Comparison of ENCODE assay signal across 8 cellular contexts in genomic region chr1:145959957-145960467, GRCh38. TPM values are rescaled to one million over a fixed set of nuclear protein-coding genes. Genes with fewer than 3 reads are reported as not detected.
DNase-seq lines count a peak whose midpoint lies in the region; ATAC-seq, FAIRE-seq and TF ChIP-seq lines count a peak whose summit lies in the region.

No MANE protein-coding gene starts in this region.

- H3K4me1 Mint-ChIP-seq in activated CD8-positive, alpha-beta memory T cell treated with anti-CD3 and anti-CD28 coated beads, Interleukin-2, amount 10 ng/mL, durations not matched to agents 7 days and 5 days = peaks cover 70% of the 10 kb centered on the region

- intact Hi-C loops in right lobe of liver (cut with DNase I) = no loop called here

- no peak for ATAC-seq in activated CD8-positive, alpha-beta memory T cell treated with anti-CD3 and anti-CD28 coated beads, Interleukin-2, amount 10 ng/mL, durations not matched to agents 7 days and 5 days
- ATAC-seq in right lobe of liver (no peak), thoracic aorta (ENCODE audit: insufficient number of reproducible peaks, low FRiP score, low read depth) (no peak), GM19328 (IDR thresholded peaks at IDR 0.05; ENCODE audit: unreplicated experiment) (no peak)

- H3K4me3 ChIP-seq in astrocyte of the spinal cord (ENCODE audit: low read depth, low read length) = peak overlapping the region; percentile 63
- H3K4me3 ChIP-seq in right lobe of liver = peak overlapping the region; percentile 55 to 67 (median 64)
- H3K4me3 ChIP-seq in thoracic aorta = peak overlapping the region; percentile 92

- no peaks in the 10 kb centered on the region for H3K27me3 Mint-ChIP-seq in activated CD8-positive, alpha-beta memory T cell treated with anti-CD3 and anti-CD28 coated beads, Interleukin-2, amount 10 ng/mL, durations not matched to agents 7 days and 5 days

- H3K4me1 ChIP-seq in right lobe of liver (peaks cover 0 to 52% (median 14%) of the 10 kb centered on the region in 4 donors), thoracic aorta (ENCODE audit: control insufficient read depth in 1 of 2, low read depth in 2 of 2) (peaks cover 32 to 51% of the 10 kb centered on the region in 2 donors)

- no peaks in the 10 kb centered on the region for H3K9me3 Mint-ChIP-seq in activated CD8-positive, alpha-beta memory T cell treated with anti-CD3 and anti-CD28 coated beads, Interleukin-2, amount 10 ng/mL, durations not matched to agents 7 days and 5 days (ENCODE audit: low read depth)

- TF ChIP-seq POLR2A in right lobe of liver (IDR thresholded peaks at IDR 0.05) = no peak

- CTCF ChIA-PET in activated CD8-positive, alpha-beta memory T cell treated with anti-CD3 and anti-CD28 coated beads, Interleukin-2, amount 10 ng/mL, durations not matched to agents 7 days and 5 days (lab: Charles Lee) = interaction anchor here (0.7 to 4.1 kb wide), 5 partner anchors 17 to 114 kb away, joined by 3 to 30 read pairs (median 5); partner anchors contain the start of genes NUDT17 and RBM8A

- in situ Hi-C loops in astrocyte of the spinal cord (cut with HindIII; ENCODE audit: low sequenced_read_pairs) = no loop called here

- H3K4me3 Mint-ChIP-seq in activated CD8-positive, alpha-beta memory T cell treated with anti-CD3 and anti-CD28 coated beads, Interleukin-2, amount 10 ng/mL, durations not matched to agents 7 days and 5 days = peak overlapping the region; percentile 5

- no peaks in the 10 kb centered on the region for H3K9me3 ChIP-seq in right lobe of liver
- H3K9me3 ChIP-seq in thoracic aorta = no peaks in the 10 kb centered on the region

- peak overlapping the region; percentile 66 to 78 (median 77) for H3K27ac ChIP-seq in right lobe of liver
- H3K27ac ChIP-seq in thoracic aorta = peak overlapping the region; percentile 93 to 96

- FAIRE-seq in GM19239 (lab: Jason Lieb, UNC) = no peak

- H3K27me3 ChIP-seq in right lobe of liver (no peaks in the 10 kb centered on the region), thoracic aorta (replicated peaks; ENCODE audit: insufficient read depth) (no peaks in the 10 kb centered on the region)

- peaks cover 2% of the 10 kb centered on the region for H3K36me3 Mint-ChIP-seq in activated CD8-positive, alpha-beta memory T cell treated with anti-CD3 and anti-CD28 coated beads, Interleukin-2, amount 10 ng/mL, durations not matched to agents 7 days and 5 days

- H3K36me3 ChIP-seq in right lobe of liver (no peaks in the 10 kb centered on the region), thoracic aorta (no peaks in the 10 kb centered on the region)

- 8% methylated on average over 12 of the region's 12 CpGs for WGBS in right lobe of liver (ENCODE audit: insufficient coverage, low coverage, low lambda C conversion rate, missing lambda C conversion rate)

- TF ChIP-seq CTCF in astrocyte of the spinal cord (IDR thresholded peaks at IDR 0.05; ENCODE audit: low read depth, low read length) (no peak), right lobe of liver (IDR thresholded peaks at IDR 0.05) (no peak), thoracic aorta (IDR thresholded peaks at IDR 0.05) (no peak)

- DNase-seq in activated CD8-positive, alpha-beta memory T cell treated with anti-CD3 and anti-CD28 coated beads, Interleukin-2, amount 10 ng/mL, durations not matched to agents 7 days and 5 days = no peak
- DNase-seq in activated CD8-positive, alpha-beta memory T cell treated with anti-CD3 and anti-CD28 coated beads for 24 hours = no peak
- no peak for DNase-seq in astrocyte of the spinal cord (ENCODE audit: low read depth, low spot score)
- peak in 1 of 3 donors; percentile 54 for DNase-seq in right lobe of liver
- no peak for DNase-seq in thoracic aorta (ENCODE audit: low spot score)
- no peak for DNase-seq in GM19239 (ENCODE audit: insufficient read length, low spot score)
- DNase-seq in germinal center (ENCODE audit: low spot score) = no peak

- no peak overlapping the region for H3K27ac Mint-ChIP-seq in activated CD8-positive, alpha-beta memory T cell treated with anti-CD3 and anti-CD28 coated beads, Interleukin-2, amount 10 ng/mL, durations not matched to agents 7 days and 5 days

RNA-seq across cellular contexts. Expression of gene LIX1L, which starts 2.2 kb away (rescaled TPM):
- total RNA-seq in activated CD8-positive, alpha-beta memory T cell treated with anti-CD3 and anti-CD28 coated beads, Interleukin-2, amount 10 ng/mL, durations not matched to agents 7 days and 5 days = 10 to 100 TPM; 35.0 to 36.2 TPM
- 10 to 100 TPM; 10.6 to 11.9 (median 11.0) TPM for total RNA-seq in right lobe of liver
- 10 to 100 TPM; 45.4 to 49.5 TPM for total RNA-seq in thoracic aorta

RNA-seq across cellular contexts. Expression of gene ANKRD34A, which starts 4.4 kb away (rescaled TPM):
- total RNA-seq in activated CD8-positive, alpha-beta memory T cell treated with anti-CD3 and anti-CD28 coated beads, Interleukin-2, amount 10 ng/mL, durations not matched to agents 7 days and 5 days = 1 to 10 TPM; 3.8 to 4.6 TPM
- total RNA-seq in right lobe of liver (under 1 TPM in 5 of 6 experiments, not detected in 1; 0.14 to 0.88 (median 0.22) TPM), thoracic aorta (1 to 10 TPM; 1.1 TPM)

RNA-seq across cellular contexts. Expression of gene POLR3GL, which starts 4.5 kb away (rescaled TPM):
- 10 to 100 TPM; 23.5 to 29.1 TPM for total RNA-seq in activated CD8-positive, alpha-beta memory T cell treated with anti-CD3 and anti-CD28 coated beads, Interleukin-2, amount 10 ng/mL, durations not matched to agents 7 days and 5 days
- total RNA-seq in right lobe of liver (10 to 100 TPM in 4 of 6 experiments, 1 to 10 TPM in 2; 8.4 to 14.3 (median 11.9) TPM), thoracic aorta (10 to 100 TPM; 16.9 TPM)

RNA-seq across cellular contexts. Expression of gene RBM8A, which starts 32.7 kb away (rescaled TPM):
- total RNA-seq in activated CD8-positive, alpha-beta memory T cell treated with anti-CD3 and anti-CD28 coated beads, Interleukin-2, amount 10 ng/mL, durations not matched to agents 7 days and 5 days = 100 to 1,000 TPM; 189 to 249 TPM
- total RNA-seq in right lobe of liver (10 to 100 TPM; 41.1 to 68.4 (median 56.3) TPM), thoracic aorta (100 to 1,000 TPM in 1 of 2 donors, 10 to 100 TPM in 1; 37.8 to 151 TPM)

RNA-seq across cellular contexts. Expression of gene TXNIP, which starts 36.4 kb away (rescaled TPM):
- 100 to 1,000 TPM; 127 to 207 TPM for total RNA-seq in activated CD8-positive, alpha-beta memory T cell treated with anti-CD3 and anti-CD28 coated beads, Interleukin-2, amount 10 ng/mL, durations not matched to agents 7 days and 5 days
- total RNA-seq in right lobe of liver = 100 to 1,000 TPM in 3 of 6 experiments, 10 to 100 TPM in 3; 56.3 to 398 (median 134) TPM
- 100 to 1,000 TPM; 423 to 622 TPM for total RNA-seq in thoracic aorta
